In genomic region chr13:90896022-90896421, GRCh38 we compare ENCODE assay signal across 19 cellular contexts.
"Had no signal": no experiment of that assay in that cellular context is flagged by ENCODE, and none has a peak within 500 bp of the region (broad histone marks: within the 10 kb centered on the region; RNA-seq: fewer than 3 reads in every experiment).

No MANE protein-coding gene starts in this region.

- H3K4me3 ChIP-seq: dorsolateral prefrontal cortex, heart left ventricle, ovary, suprapubic skin, tibial artery had no signal

- H3K4me1 ChIP-seq: heart left ventricle, suprapubic skin, tibial artery had no signal

- H3K36me3 ChIP-seq: heart left ventricle, ovary, suprapubic skin, tibial artery had no signal

- ATAC-seq: heart left ventricle; naive thymus-derived CD4-positive, alpha-beta T cell; right cardiac atrium; stimulated activated effector memory CD8-positive, alpha-beta T cell treated with anti-CD3 and anti-CD28 coated beads, Interleukin-12 subunit alpha, Interleukin-12 subunit beta, amount 100 ng/mL, for 72 hours; stimulated activated naive CD8-positive, alpha-beta T cell treated with anti-CD3 and anti-CD28 coated beads, Interleukin-15, Interleukin-2, amounts not matched to agents 100 U/mL and 50 U/mL, for 24 hours had no signal

- H3K27ac ChIP-seq: dorsolateral prefrontal cortex, heart left ventricle, ovary, suprapubic skin, tibial artery had no signal

- H3K27me3 ChIP-seq: dorsolateral prefrontal cortex, heart left ventricle, ovary, suprapubic skin, tibial artery had no signal

- H3K9me3 ChIP-seq: heart left ventricle, ovary, suprapubic skin, tibial artery had no signal

- FAIRE-seq: frontal cortex, islet of Langerhans had no signal

- DNase-seq: cortex of kidney; dorsolateral prefrontal cortex; effector CD8-positive, alpha-beta T cell; heart left ventricle; hypothalamus; kidney glomerular epithelial cell; mesendoderm; naive thymus-derived CD4-positive, alpha-beta T cell; nephron progenitor cell; ovary; right cardiac atrium; stimulated activated CD4-positive, alpha-beta T cell treated with anti-CD3 and anti-CD28 coated beads, Interleukin-4, amount 100 ng/mL, for 1 hour; stimulated activated CD8-positive, alpha-beta memory T cell treated with anti-CD3 and anti-CD28 coated beads, Interleukin-4, amount 100 ng/mL, for 48 hours; stimulated activated naive CD8-positive, alpha-beta T cell treated with anti-CD3 and anti-CD28 coated beads, Interleukin-15, Interleukin-2, amounts not matched to agents 100 U/mL and 50 U/mL, for 24 hours; tibial artery had no signal
